26 cellular contexts compared by ENCODE assay signal in the genomic region with DNA sequence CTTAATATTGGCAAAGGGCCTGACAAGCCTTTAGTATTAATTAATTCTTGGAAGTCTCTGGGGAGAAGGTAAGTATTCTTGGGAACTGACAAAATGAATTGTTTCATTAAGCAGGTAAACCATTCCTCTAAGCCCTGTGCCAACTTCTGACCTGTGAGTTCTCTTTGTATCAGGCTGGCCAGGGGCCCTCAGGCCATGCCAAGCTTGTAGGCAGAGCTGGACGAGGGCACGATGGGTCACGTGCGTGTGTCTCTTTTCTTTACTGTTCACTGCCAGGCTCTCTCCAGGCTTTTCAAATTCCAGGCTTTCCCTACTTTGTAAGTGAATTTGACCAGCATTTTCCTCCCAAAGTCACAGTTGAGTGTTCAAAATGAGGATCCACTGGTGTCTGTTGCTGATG.
"Had no signal": no experiment of that assay in that cellular context is flagged by ENCODE, and none has a peak within 500 bp of the region (broad histone marks: within the 10 kb centered on the region; RNA-seq: fewer than 3 reads in every experiment).

No MANE protein-coding gene starts in this region.

- H3K36me3 ChIP-seq: brain microvascular endothelial cell, esophagus squamous epithelium, gastroesophageal sphincter had no signal

- H3K36me3 Mint-ChIP-seq: activated naive CD8-positive, alpha-beta T cell had no signal

- ATAC-seq: activated CD8-positive, alpha-beta T cell treated with anti-CD3 and anti-CD28 coated beads for 36 hours; activated T-cell treated with anti-CD3 and anti-CD28 coated beads, Interleukin-2, amount 50 U/mL, for 4 hours; activated T-helper 17 cell treated with anti-CD3 and anti-CD28 coated beads, Interleukin-2, amount 50 U/mL, for 72 hours; gastroesophageal sphincter had no signal

- H3K27me3 Mint-ChIP-seq: activated CD8-positive, alpha-beta T cell treated with anti-CD3 and anti-CD28 coated beads for 36 hours; activated naive CD8-positive, alpha-beta T cell; activated T-helper 17 cell treated with anti-CD3 and anti-CD28 coated beads, Interleukin-2, amount 50 U/mL, for 72 hours had no signal

- H3K9me3 Mint-ChIP-seq: activated T-cell treated with anti-CD3 and anti-CD28 coated beads, Interleukin-2, amount 50 U/mL, for 4 hours; activated T-helper 17 cell treated with anti-CD3 and anti-CD28 coated beads, Interleukin-2, amount 50 U/mL, for 72 hours had no signal

- H3K4me3 Mint-ChIP-seq: activated CD8-positive, alpha-beta T cell treated with anti-CD3 and anti-CD28 coated beads for 36 hours; activated naive CD8-positive, alpha-beta T cell; activated T-cell treated with anti-CD3 and anti-CD28 coated beads, Interleukin-2, amount 50 U/mL, for 4 hours; activated T-helper 17 cell treated with anti-CD3 and anti-CD28 coated beads, Interleukin-2, amount 50 U/mL, for 72 hours had no signal

- H3K4me1 ChIP-seq: esophagus squamous epithelium, gastroesophageal sphincter had no signal

- H3K27ac ChIP-seq: brain microvascular endothelial cell, epithelial cell of prostate, esophagus squamous epithelium, gastroesophageal sphincter had no signal

- H3K27me3 ChIP-seq: brain microvascular endothelial cell, esophagus squamous epithelium, gastroesophageal sphincter had no signal

- H3K9me3 ChIP-seq: esophagus squamous epithelium, gastroesophageal sphincter had no signal

- DNase-seq: activated CD4-positive, alpha-beta T cell treated with anti-CD3 and anti-CD28 coated beads for 4 hours; activated CD4-positive, alpha-beta T cell treated with anti-CD3 and anti-CD28 coated beads, Interleukin-2, amount 50 U/mL, for 1 hour; activated CD4-positive, alpha-beta T cell treated with anti-CD3 and anti-CD28 coated beads, Interleukin-2, amount 50 U/mL, for 48 hours; activated CD4-positive, CD25-positive, alpha-beta regulatory T cell; activated CD4-positive, CD25-positive, alpha-beta regulatory T cell treated with anti-CD3 and anti-CD28 coated beads, Interleukin-2, amount 50 U/mL, for 72 hours; activated CD8-positive, alpha-beta memory T cell treated with anti-CD3 and anti-CD28 coated beads for 24 hours; activated CD8-positive, alpha-beta T cell treated with anti-CD3 and anti-CD28 coated beads for 36 hours; activated effector memory CD4-positive, alpha-beta T cell treated with Interleukin-2 at 50 U/mL for 16 hours; activated gamma-delta T cell treated with Interleukin-2 at 50 U/mL for 16 hours; activated naive CD4-positive, alpha-beta T cell treated with anti-CD3 and anti-CD28 coated beads, Interleukin-2, amount 50 U/mL, for 16 hours; activated naive CD4-positive, alpha-beta T cell treated with Interleukin-2 at 50 U/mL for 16 hours; activated T-cell treated with anti-CD3 and anti-CD28 coated beads, Interleukin-2, amount 50 U/mL, for 4 hours; amniotic stem cell; anterior cingulate cortex; brain microvascular endothelial cell; caudate nucleus; cortex of kidney; dermis blood vessel endothelial cell; effector CD4-positive, alpha-beta T cell; esophagus squamous epithelium; foreskin melanocyte; T-helper 2 cell had no signal

- H3K27ac Mint-ChIP-seq: activated CD8-positive, alpha-beta T cell treated with anti-CD3 and anti-CD28 coated beads for 36 hours; activated naive CD8-positive, alpha-beta T cell; activated T-helper 17 cell treated with anti-CD3 and anti-CD28 coated beads, Interleukin-2, amount 50 U/mL, for 72 hours had no signal

- H3K4me3 ChIP-seq: esophagus squamous epithelium, gastroesophageal sphincter had no signal
